In genomic region chr12:29380536-29381523, GRCh38 we compare ENCODE assay signal across 8 cellular contexts. TPM values are rescaled to one million over a fixed set of nuclear protein-coding genes. Genes with fewer than 3 reads are reported as not detected.
DNase-seq lines count a peak whose midpoint lies in the region; ATAC-seq and TF ChIP-seq lines count a peak whose summit lies in the region.

A gene with protein sequence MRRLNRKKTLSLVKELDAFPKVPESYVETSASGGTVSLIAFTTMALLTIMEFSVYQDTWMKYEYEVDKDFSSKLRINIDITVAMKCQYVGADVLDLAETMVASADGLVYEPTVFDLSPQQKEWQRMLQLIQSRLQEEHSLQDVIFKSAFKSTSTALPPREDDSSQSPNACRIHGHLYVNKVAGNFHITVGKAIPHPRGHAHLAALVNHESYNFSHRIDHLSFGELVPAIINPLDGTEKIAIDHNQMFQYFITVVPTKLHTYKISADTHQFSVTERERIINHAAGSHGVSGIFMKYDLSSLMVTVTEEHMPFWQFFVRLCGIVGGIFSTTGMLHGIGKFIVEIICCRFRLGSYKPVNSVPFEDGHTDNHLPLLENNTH (minus strand): TSS chr12:29381172. CDS start chr12:29371633, 9,539 bp downstream.

- ATAC-seq in HG03196 (IDR thresholded peaks at IDR 0.05; ENCODE audit: unreplicated experiment) (peak; percentile 98), activated B cell treated with CpG ODN at 0.5 μM for 24 hours (ENCODE audit: low read depth) (peak; percentile 94)

- no peaks in the 10 kb centered on the region for H3K27me3 Mint-ChIP-seq in activated B cell treated with CpG ODN at 0.5 μM for 24 hours
- peaks cover 2 to 8% (median 6%) of the 10 kb centered on the region in 3 donors for H3K27me3 Mint-ChIP-seq in immature natural killer cell (ENCODE audit: low read depth in 3 of 3)

- POLR2A ChIA-PET in activated B cell treated with CpG ODN at 0.5 μM for 24 hours (lab: Charles Lee): interaction anchor here (0.6 to 1.2 kb wide), 4 partner anchors 1315 to 1601 kb away, joined by 3 to 6 read pairs (median 4); partner anchors contain the start of genes CAPRIN2, IPO8, KLHL42 and MANSC4

- H3K27ac ChIP-seq in caudate nucleus (ENCODE audit: low read depth, low read length): peak within 1 kb of the TSS; percentile 55

- H3K4me1 Mint-ChIP-seq in activated B cell treated with CpG ODN at 0.5 μM for 24 hours (peaks cover 42% of the 10 kb centered on the region), immature natural killer cell (peaks cover 36 to 67% of the 10 kb centered on the region in 2 donors)

- DNase-seq in AG08395 (ENCODE audit: low spot score) (peak; percentile 98), NCI-H345 (lab: John Stamatoyannopoulos, UW) (peak; percentile 99), activated B cell treated with CpG ODN at 0.5 μM for 24 hours (peak; percentile 73), caudate nucleus (lab: John Stamatoyannopoulos, UW) (peak; percentile 2 to 99 (median 78)), immature natural killer cell (peak; percentile 93 to 95 (median 93)), smooth muscle cell of the brain vasculature (ENCODE audit: low read depth, low spot score) (peak; percentile 96)

- in situ Hi-C loops in GM18951 (cut with MboI; ENCODE audit: low sequenced_read_pairs, unreplicated experiment): no loop called here

- intact Hi-C loops in activated B cell treated with CpG ODN at 0.5 μM for 24 hours (cut with micrococcal nuclease): loop anchor here (1.0 to 10.0 kb wide), 9 partner anchors 234 to 1944 kb away; partner anchors contain the start of genes CCDC91, DDX11, FAR2 and IPO8

- peak; percentile 68 for TF ChIP-seq POLR2A in GM18951 (IDR thresholded peaks at IDR 0.05; ENCODE audit: extremely low read depth, insufficient read depth, insufficient read length)

- H3K27ac Mint-ChIP-seq in activated B cell treated with CpG ODN at 0.5 μM for 24 hours (peak within 1 kb of the TSS; percentile 94), immature natural killer cell (peak within 1 kb of the TSS; percentile 89 to 98 (median 96))

- H3K36me3 Mint-ChIP-seq in activated B cell treated with CpG ODN at 0.5 μM for 24 hours (ENCODE audit: low read depth) (peaks cover 20% of the 10 kb centered on the region), immature natural killer cell (no peaks in the 10 kb centered on the region)

- TF ChIP-seq CTCF in activated B cell treated with CpG ODN at 0.5 μM for 24 hours (IDR thresholded peaks at IDR 0.05): no peak

- H3K4me3 Mint-ChIP-seq in activated B cell treated with CpG ODN at 0.5 μM for 24 hours (peak within 1 kb of the TSS; percentile 94), immature natural killer cell (peak within 1 kb of the TSS; percentile 95 to 99 (median 96))

- CTCF ChIA-PET in activated B cell treated with CpG ODN at 0.5 μM for 24 hours (lab: Charles Lee): no interaction called here

- H3K9me3 Mint-ChIP-seq in activated B cell treated with CpG ODN at 0.5 μM for 24 hours (no peaks in the 10 kb centered on the region), immature natural killer cell (no peaks in the 10 kb centered on the region)

RNA-seq across cellular contexts. Expression of the gene that starts here (rescaled TPM):
- 43.7 TPM in 2 replicates for total RNA-seq in activated B cell treated with CpG ODN at 0.5 μM for 24 hours
- 10 to 100 TPM; 37.5 to 71.3 (median 40.2) TPM for polyA plus RNA-seq in immature natural killer cell

Comparison
In these comparisons a context has a peak if more than half of its experiments do, and no peak if none do; other contexts are left out.
1. Peak in every context shown above with its lines: DNase-seq, ATAC-seq and H3K27ac ChIP-seq.